Comparison of ENCODE assay signal across 9 cellular contexts in genomic region chr10:76547352-76547972, GRCh38.
DNase-seq lines count a peak whose midpoint lies in the region; ATAC-seq and TF ChIP-seq lines count a peak whose summit lies in the region.
"Had no signal": no experiment of that assay in that cellular context is flagged by ENCODE, and none has a peak within 500 bp of the region (broad histone marks: within the 10 kb centered on the region; RNA-seq: fewer than 3 reads in every experiment).

No MANE protein-coding gene starts in this region.

- ATAC-seq in GM21367 (IDR thresholded peaks at IDR 0.05; ENCODE audit: unreplicated experiment): peak; percentile 73

- H3K27ac Mint-ChIP-seq in Caco-2 (ENCODE audit: unreplicated experiment): no peak overlapping the region
- H3K27ac Mint-ChIP-seq: T-helper 1 cell treated with Interleukin-12 subunit alpha and Interleukin-12 subunit beta and Interleukin-4 antibody, amounts not matched to agents 30 μg/mL and 1 μg/mL, for 36 hours had no signal

- peaks cover 7% of the 10 kb centered on the region for H3K4me1 Mint-ChIP-seq in Caco-2 (ENCODE audit: low read depth, unreplicated experiment)

- DNase-seq in Caco-2 (peak; percentile 78 to 87), Kasumi-1 (lab: John Stamatoyannopoulos, UW) (peak; percentile 87 to 93), OCI-M1 (lab: John Stamatoyannopoulos, UW) (peak; percentile 84), glomerular visceral epithelial cell (ENCODE audit: extremely low spot score) (peak; percentile 83), pons (ENCODE audit: low spot score) (peak; percentile 86)
- peak; percentile 9 for DNase-seq in activated gamma-delta T cell treated with anti-CD3 and anti-CD28 coated beads, Interleukin-2, amount 50 U/mL, for 16 hours (ENCODE audit: low read depth)
- DNase-seq in stimulated activated naive CD4-positive, alpha-beta T cell treated with Interleukin-2 at 50 U/mL for 16 hours (lab: John Stamatoyannopoulos, UW): no peak

- no TSS peak for BruUV-seq in Caco-2 (replicated peaks; lab: Mats Ljungman, UMichigan)

- POLR2A ChIA-PET in Caco-2 (lab: Charles Lee): interaction anchor here (0.6 kb wide), 1 partner anchor 642 kb away, joined by 4 read pairs; no protein-coding TSS in a partner anchor

- no peak overlapping the region for H3K4me3 ChIP-seq in Caco-2 (ENCODE audit: low read depth, low read length)

- peaks cover 7% of the 10 kb centered on the region for H3K4me1 ChIP-seq in Caco-2

- no peaks in the 10 kb centered on the region for H3K36me3 ChIP-seq in Caco-2 (ENCODE audit: control insufficient read depth, insufficient read depth, low read length)

- no peaks in the 10 kb centered on the region for H3K36me3 Mint-ChIP-seq in Caco-2 (ENCODE audit: insufficient read depth, unreplicated experiment)

- no peaks in the 10 kb centered on the region for H3K27me3 ChIP-seq in Caco-2 (replicated peaks; ENCODE audit: control insufficient read depth, insufficient read depth, low read length)

- no peaks in the 10 kb centered on the region for H3K9me3 Mint-ChIP-seq in Caco-2 (ENCODE audit: unreplicated experiment)
- H3K9me3 Mint-ChIP-seq: T-helper 1 cell treated with Interleukin-12 subunit alpha and Interleukin-12 subunit beta and Interleukin-4 antibody, amounts not matched to agents 30 μg/mL and 1 μg/mL, for 36 hours had no signal

- intact Hi-C loops in Caco-2 (cut with micrococcal nuclease; ENCODE audit: unreplicated experiment): loop anchor here (1.0 to 10.0 kb wide), 4 partner anchors 236 to 1143 kb away; partner anchors contain the start of gene ZNF503

- no peaks in the 10 kb centered on the region for H3K27me3 Mint-ChIP-seq in Caco-2 (ENCODE audit: insufficient read depth, unreplicated experiment)

- CTCF ChIA-PET in Caco-2 (lab: Charles Lee): interaction anchor here (0.7 to 1.0 kb wide), 2 partner anchors 244 to 562 kb away, joined by 3 to 5 read pairs; no protein-coding TSS in a partner anchor

- peak; percentile 81 to 85 for TF ChIP-seq CTCF in Caco-2 (IDR thresholded peaks at IDR 0.05; ENCODE audit: insufficient read depth in 1 of 2, low read depth in 1 of 2, low read length in 1 of 2, severe bottlenecking in 1 of 2, unreplicated experiment in 1 of 2)

- H3K4me3 Mint-ChIP-seq in Caco-2 (ENCODE audit: unreplicated experiment): no peak overlapping the region
- H3K4me3 Mint-ChIP-seq: T-helper 1 cell treated with Interleukin-12 subunit alpha and Interleukin-12 subunit beta and Interleukin-4 antibody, amounts not matched to agents 30 μg/mL and 1 μg/mL, for 36 hours had no signal

- no peaks in the 10 kb centered on the region for H3K9me3 ChIP-seq in Caco-2
